In genomic region chr11:120169981-120170698, GRCh38 we compare ENCODE assay signal across 20 cellular contexts. TPM values are rescaled to one million over a fixed set of nuclear protein-coding genes. Genes with fewer than 3 reads are reported as not detected.
DNase-seq lines count a peak whose midpoint lies in the region; ATAC-seq, FAIRE-seq and TF ChIP-seq lines count a peak whose summit lies in the region.
"Had no signal": no experiment of that assay in that cellular context is flagged by ENCODE, and none has a peak within 500 bp of the region (broad histone marks: within the 10 kb centered on the region; RNA-seq: fewer than 3 reads in every experiment).

No MANE protein-coding gene starts in this region.

- POLR2A ChIA-PET in HepG2 (lab: Yijun Ruan, JAX) = interaction anchor here (1.1 to 1.2 kb wide), 2 partner anchors 15 to 38 kb away, joined by 4 to 5 read pairs; no protein-coding TSS in a partner anchor

- TF ChIP-seq CTCF in VCaP (conservative IDR thresholded peaks at IDR 0.05) (no peak), HepG2 (CRISPR knock-in tag; IDR thresholded peaks at IDR 0.05) (no peak), H9 (conservative IDR thresholded peaks at IDR 0.05) (no peak)

- no peaks in the 10 kb centered on the region for H3K36me3 ChIP-seq in HepG2 (replicated peaks in 1 of 2; ENCODE audit: control insufficient read depth in 1 of 2, insufficient read depth in 2 of 2, low read length in 2 of 2)
- H3K36me3 ChIP-seq: heart right ventricle, ovary, SJCRH30, vagina had no signal

- H3K4me1 Mint-ChIP-seq in activated naive CD8-positive, alpha-beta T cell (ENCODE audit: low read depth) = peaks cover 5% of the 10 kb centered on the region
- peaks cover 4% of the 10 kb centered on the region for H3K4me1 Mint-ChIP-seq in activated naive CD8-positive, alpha-beta T cell treated with anti-CD3 and anti-CD28 coated beads, Interleukin-2, amount 50 U/mL, for 24 hours
- peaks cover 4 to 14% of the 10 kb centered on the region in 2 experiments for H3K4me1 Mint-ChIP-seq in H9

- H2BK5ac ChIP-seq in H9 (ENCODE audit: insufficient read length, low read length) = no peak overlapping the region

- TF ChIP-seq EP300 in HepG2 (IDR thresholded peaks at IDR 0.05; ENCODE audit: low read depth in 2 of 2, low read length in 2 of 2) (no peak), HepG2 (CRISPR knock-in tag; IDR thresholded peaks at IDR 0.05; ENCODE audit: borderline replicate concordance) (no peak)

- peaks cover 45% of the 10 kb centered on the region for H3K27me3 Mint-ChIP-seq in activated naive CD8-positive, alpha-beta T cell
- peaks cover 79% of the 10 kb centered on the region for H3K27me3 Mint-ChIP-seq in activated naive CD8-positive, alpha-beta T cell treated with anti-CD3 and anti-CD28 coated beads, Interleukin-2, amount 50 U/mL, for 24 hours
- peaks cover 98% of the 10 kb centered on the region for H3K27me3 Mint-ChIP-seq in H9 (ENCODE audit: low read depth)

- WGBS in HepG2 (ENCODE audit: low lambda C conversion rate) = 81% methylated on average over 5 of the region's 27 CpGs
- WGBS in H9 (ENCODE audit: extremely low coverage, insufficient read length, low lambda C conversion rate) = no CpG with 5 or more reads among the region's 27 CpGs

- in situ Hi-C loops in HepG2 (cut with HindIII; ENCODE audit: extremely low pct_ligation_motif_present, low pct_unique_long_range_greater_than_20kb) = loop anchor here (5.0 kb wide), 2 partner anchors 57 to 132 kb away; no protein-coding TSS in a partner anchor

- no peaks in the 10 kb centered on the region for H3K79me2 ChIP-seq in HepG2 (ENCODE audit: insufficient read depth, low read length)
- H3K79me2 ChIP-seq in H9 (ENCODE audit: insufficient read depth, low read length) = no peaks in the 10 kb centered on the region

- DNase-seq in activated naive CD8-positive, alpha-beta T cell treated with anti-CD3 and anti-CD28 coated beads, Interleukin-2, amount 50 U/mL, for 24 hours = no peak
- no peak for DNase-seq in HepG2 (ENCODE audit: low spot score)
- no peak for DNase-seq in H9
- DNase-seq: activated CD4-positive, alpha-beta T cell treated with anti-CD3 and anti-CD28 coated beads, Interleukin-2, amount 50 U/mL, for 4 hours; activated effector memory CD4-positive, alpha-beta T cell treated with anti-CD3 and anti-CD28 coated beads, Interleukin-2, amount 50 U/mL, for 16 hours; Karpas-422; NCI-H1436; NCI-H345; SJCRH30; stimulated activated naive CD4-positive, alpha-beta T cell treated with Interleukin-2 at 50 U/mL for 16 hours; T1000 had no signal

- H3K4me2 ChIP-seq in HepG2 (ENCODE audit: low read depth, low read length) (no peak overlapping the region), H9 (ENCODE audit: insufficient read depth, insufficient read length, low read length) (no peak overlapping the region)

- H4K8ac ChIP-seq in H9 (replicated peaks; ENCODE audit: insufficient read length, low read depth, low read length) = no peak overlapping the region

- H3K14ac ChIP-seq in H9 (ENCODE audit: insufficient read depth, low read length) = no peak overlapping the region

- no peaks in the 10 kb centered on the region for H3K79me1 ChIP-seq in H9 (ENCODE audit: insufficient read depth, low read depth, low read length, poor library complexity, severe bottlenecking)

- no peak overlapping the region for H3T11ph ChIP-seq in H9 (ENCODE audit: low read length)

- H3K9ac ChIP-seq in HepG2 (ENCODE audit: insufficient read depth, low read depth, low read length) = no peak overlapping the region
- H3K9ac ChIP-seq in H9 (ENCODE audit: extremely low read depth, insufficient read length, low read length) = no peak overlapping the region

- H2BK12ac ChIP-seq in H9 (ENCODE audit: insufficient read length, low read depth, low read length) = no peak overlapping the region

- no peak overlapping the region for H3K18ac ChIP-seq in H9 (ENCODE audit: insufficient read length, low read depth, low read length)

- H3K4me3 ChIP-seq in HepG2 (replicated peaks in 1 of 3; ENCODE audit: insufficient read depth in 1 of 3, low read depth in 2 of 3, low read length in 3 of 3) = no peak overlapping the region

- no peak overlapping the region for H2AK5ac ChIP-seq in H9 (ENCODE audit: insufficient read length, low read length)

- no peak overlapping the region for H3K56ac ChIP-seq in H9 (ENCODE audit: insufficient read length, low read depth, low read length)

- peak overlapping the region; percentile 35 for H3K4me3 Mint-ChIP-seq in activated naive CD8-positive, alpha-beta T cell
- H3K4me3 Mint-ChIP-seq in activated naive CD8-positive, alpha-beta T cell treated with anti-CD3 and anti-CD28 coated beads, Interleukin-2, amount 50 U/mL, for 24 hours = no peak overlapping the region
- peak overlapping the region in 1 of 2 experiments; percentile 39; a peak in 3 of 5 replicates for H3K4me3 Mint-ChIP-seq in H9

- no peak overlapping the region for H4K5ac ChIP-seq in H9 (ENCODE audit: insufficient read length, low read depth, low read length)

- H3K4me1 ChIP-seq in HepG2 (ENCODE audit: insufficient read depth, low read length) (peaks cover 19% of the 10 kb centered on the region), H9 (ENCODE audit: insufficient read depth, low read length) (no peaks in the 10 kb centered on the region; the same call in 1 of the 2 replicates)
- H3K4me1 ChIP-seq: SJCRH30 had no signal

- intact Hi-C loops in HepG2 (cut with micrococcal nuclease; ENCODE audit: unreplicated experiment) = no loop called here

- H4K91ac ChIP-seq in H9 (ENCODE audit: insufficient read length, low read depth, low read length) = no peak overlapping the region

- H2BK120ac ChIP-seq in H9 (ENCODE audit: low read depth, low read length, poor library complexity, severe bottlenecking) = no peak overlapping the region

- H3K23ac ChIP-seq in H9 (ENCODE audit: insufficient read length, low read depth, low read length) = no peak overlapping the region

- no peak for ATAC-seq in activated naive CD8-positive, alpha-beta T cell treated with anti-CD3 and anti-CD28 coated beads, Interleukin-2, amount 50 U/mL, for 24 hours
- ATAC-seq in HepG2 (no peak), GM18861 (IDR thresholded peaks at IDR 0.05; ENCODE audit: unreplicated experiment) (no peak), HG03196 (IDR thresholded peaks at IDR 0.05; ENCODE audit: unreplicated experiment) (no peak)

- no peak for TF ChIP-seq RAD21 in HepG2 (CRISPR knock-in tag; IDR thresholded peaks at IDR 0.05)

- no peak overlapping the region for H3K4ac ChIP-seq in H9 (ENCODE audit: low read depth, low read length)

- H3K23me2 ChIP-seq in H9 (ENCODE audit: insufficient read length, low read depth, low read length, poor library complexity, severe bottlenecking) = peaks cover 10% of the 10 kb centered on the region

- no TSS peak for BruUV-seq in HepG2 (replicated peaks; lab: Mats Ljungman, UMichigan)

- CTCF ChIA-PET in HepG2 (lab: Yijun Ruan, JAX; ENCODE audit: low intra/inter-chr PET ratio, low total read pairs) = interaction anchor here (1.2 to 2.1 kb wide), 2 partner anchors 13 to 133 kb away, joined by 3 to 8 read pairs; no protein-coding TSS in a partner anchor

- peaks cover 6 to 34% of the 10 kb centered on the region in 2 experiments; a peak in 4 of 5 replicates for H3K27me3 ChIP-seq in HepG2 (ENCODE audit: control insufficient read depth in 1 of 2, insufficient read depth in 2 of 2, low read length in 2 of 2)
- H3K27me3 ChIP-seq in H9 (ENCODE audit: insufficient read depth, low read length) = peaks cover 25% of the 10 kb centered on the region; the same call in 1 of the 2 replicates
- H3K27me3 ChIP-seq: ovary, SJCRH30, vagina had no signal

- TF ChIP-seq POLR2A in HepG2 (IDR thresholded peaks at IDR 0.05; ENCODE audit: insufficient read depth in 1 of 2, low read depth in 2 of 2, low read length in 2 of 2) = no peak

- H3K9me3 ChIP-seq in HepG2 (ENCODE audit: low read length) = no peaks in the 10 kb centered on the region
- H3K9me3 ChIP-seq in H9 (ENCODE audit: control insufficient read depth, low read depth, low read length) = no peaks in the 10 kb centered on the region
- H3K9me3 ChIP-seq: ovary, SJCRH30, vagina had no signal

- H3K27ac Mint-ChIP-seq in activated naive CD8-positive, alpha-beta T cell = no peak overlapping the region
- no peak overlapping the region for H3K27ac Mint-ChIP-seq in activated naive CD8-positive, alpha-beta T cell treated with anti-CD3 and anti-CD28 coated beads, Interleukin-2, amount 50 U/mL, for 24 hours
- no peak overlapping the region for H3K27ac Mint-ChIP-seq in H9

- H2AFZ ChIP-seq in HepG2 (ENCODE audit: low read length) = no peak overlapping the region
- H2AFZ ChIP-seq in H9 (ENCODE audit: low read length) = no peak overlapping the region

- H2BK15ac ChIP-seq in H9 (ENCODE audit: low read depth, low read length) = no peak overlapping the region

- peak overlapping the region; percentile 53; the same call in 1 of the 2 replicates for H3K27ac ChIP-seq in VCaP
- H3K27ac ChIP-seq in HepG2 (ENCODE audit: extremely low read length, insufficient read depth, low read length) = no peak overlapping the region
- peak overlapping the region; percentile 10 for H3K27ac ChIP-seq in temporal lobe (ENCODE audit: low read depth, low read length)
- H3K27ac ChIP-seq in H9 (ENCODE audit: insufficient read length, low read depth, low read length) = no peak overlapping the region
- H3K27ac ChIP-seq: ovary, SJCRH30 had no signal

- no peak for FAIRE-seq in HepG2 (lab: Jason Lieb, UNC)
- FAIRE-seq: islet of Langerhans had no signal

- H4K20me1 ChIP-seq in HepG2 (ENCODE audit: insufficient read depth, low read length) (no peaks in the 10 kb centered on the region), H9 (ENCODE audit: control insufficient read depth, insufficient read depth, insufficient read length) (no peaks in the 10 kb centered on the region)

- H2BK20ac ChIP-seq in H9 (ENCODE audit: low read depth, low read length, poor library complexity, severe bottlenecking) = no peak overlapping the region

- peaks cover 3% of the 10 kb centered on the region for H3K36me3 Mint-ChIP-seq in activated naive CD8-positive, alpha-beta T cell
- no peaks in the 10 kb centered on the region for H3K36me3 Mint-ChIP-seq in activated naive CD8-positive, alpha-beta T cell treated with anti-CD3 and anti-CD28 coated beads, Interleukin-2, amount 50 U/mL, for 24 hours (ENCODE audit: low read depth)
- no peaks in the 10 kb centered on the region for H3K36me3 Mint-ChIP-seq in H9 (ENCODE audit: insufficient read depth in 1 of 3, low read depth in 3 of 3)

- peaks cover 8% of the 10 kb centered on the region for H3K9me3 Mint-ChIP-seq in activated naive CD8-positive, alpha-beta T cell (ENCODE audit: low read depth)
- peaks cover 7% of the 10 kb centered on the region for H3K9me3 Mint-ChIP-seq in activated naive CD8-positive, alpha-beta T cell treated with anti-CD3 and anti-CD28 coated beads, Interleukin-2, amount 50 U/mL, for 24 hours
- peaks cover 2 to 7% of the 10 kb centered on the region in 2 experiments; a peak in 2 of 5 replicates for H3K9me3 Mint-ChIP-seq in H9

RNA-seq across cellular contexts. Expression of gene TRIM29, which starts 32.2 kb away (rescaled TPM):
- total RNA-seq in HepG2 (2016; rRNA removed; fragmentation: Illumina TruSeq; extraction: Trizol) = 0.84 and 0.86 TPM in 2 replicates
- total RNA-seq in HepG2 (2016; cell fraction: cytosol; rRNA removed; fragmentation: Illumina TruSeq; extraction: Trizol; ENCODE audit: low read depth) = not detected in 2 replicates
- total RNA-seq in HepG2 (2016; cell fraction: insoluble cytoplasmic fraction; rRNA removed; fragmentation: Illumina TruSeq; extraction: Trizol) = 0.58 and 0.74 TPM in 2 replicates
- total RNA-seq in HepG2 (2016; cell fraction: membrane; rRNA removed; fragmentation: Illumina TruSeq; extraction: Trizol) = 0.62 and 0.72 TPM in 2 replicates
- 1.7 and 2.0 TPM in 2 replicates for total RNA-seq in HepG2 (2016; cell fraction: nucleus; rRNA removed; fragmentation: Illumina TruSeq; extraction: Trizol)
- polyA plus RNA-seq in HepG2 (2011; rRNA removed) = 0.86 and 1.2 TPM in 2 replicates
- 0.78 and 0.83 TPM in 2 replicates for polyA plus RNA-seq in HepG2 (2011; cell fraction: cytosol; rRNA removed)
- 2.2 and 4.0 TPM in 2 replicates for polyA plus RNA-seq in HepG2 (2011; cell fraction: nucleus; rRNA removed)
- 0.47 and 0.95 TPM in 2 replicates for polyA plus RNA-seq in HepG2 (2012)
- polyA plus RNA-seq in HepG2 (2016; cell fraction: cytosol; fragmentation: Illumina TruSeq; extraction: Trizol; ENCODE audit: low read depth) = 0.41 and 0.44 TPM in 2 replicates
- polyA plus RNA-seq in HepG2 (2016; cell fraction: insoluble cytoplasmic fraction; fragmentation: Illumina TruSeq; extraction: Trizol; ENCODE audit: low read depth) = 0.74 and 0.80 TPM in 2 replicates
- polyA plus RNA-seq in HepG2 (2016; cell fraction: membrane; fragmentation: Illumina TruSeq; extraction: Trizol; ENCODE audit: low read depth) = 0.31 and 0.92 TPM in 2 replicates
- polyA plus RNA-seq in HepG2 (2016; cell fraction: nucleus; fragmentation: Illumina TruSeq; extraction: Trizol; ENCODE audit: insufficient read depth, low read depth) = 0.56 and 0.81 TPM in 2 replicates
- polyA minus RNA-seq in HepG2 (2011; rRNA and poly(A)+ RNA removed; ENCODE audit: low replicate concordance) = 14.4 and 285 TPM in 2 replicates
- polyA minus RNA-seq in HepG2 (2011; cell fraction: cytosol; rRNA and poly(A)+ RNA removed) = 1.2 and 2.0 TPM in 2 replicates
- polyA minus RNA-seq in HepG2 (2011; cell fraction: nucleus; rRNA and poly(A)+ RNA removed) = 6.6 and 14.2 TPM in 2 replicates
- 0.25 TPM for total RNA-seq in temporal lobe
- total RNA-seq in H9 (2021) = not detected in 2 replicates
- total RNA-seq: SJCRH30 had no signal

RNA-seq across cellular contexts. Expression of gene OAF, which starts 40.7 kb away (rescaled TPM):
- total RNA-seq in HepG2 (2016; rRNA removed; fragmentation: Illumina TruSeq; extraction: Trizol) (37.5 and 63.7 TPM in 2 replicates), temporal lobe (1.2 TPM), H9 (2021) (1.1 and 1.6 TPM in 2 replicates)
- 67.5 and 74.8 TPM in 2 replicates for total RNA-seq in HepG2 (2016; cell fraction: cytosol; rRNA removed; fragmentation: Illumina TruSeq; extraction: Trizol; ENCODE audit: low read depth)
- total RNA-seq in HepG2 (2016; cell fraction: insoluble cytoplasmic fraction; rRNA removed; fragmentation: Illumina TruSeq; extraction: Trizol) = 30.7 and 64.6 TPM in 2 replicates
- total RNA-seq in HepG2 (2016; cell fraction: membrane; rRNA removed; fragmentation: Illumina TruSeq; extraction: Trizol) = 118 and 139 TPM in 2 replicates
- 44.9 and 59.4 TPM in 2 replicates for total RNA-seq in HepG2 (2016; cell fraction: nucleus; rRNA removed; fragmentation: Illumina TruSeq; extraction: Trizol)
- polyA plus RNA-seq in HepG2 (2011; rRNA removed) = 92.9 and 94.6 TPM in 2 replicates
- polyA plus RNA-seq in HepG2 (2011; cell fraction: cytosol; rRNA removed) = 77.3 and 145 TPM in 2 replicates
- polyA plus RNA-seq in HepG2 (2011; cell fraction: nucleus; rRNA removed) = 93.1 and 106 TPM in 2 replicates
- 22.4 and 31.8 TPM in 2 replicates for polyA plus RNA-seq in HepG2 (2012)
- polyA plus RNA-seq in HepG2 (2016; cell fraction: cytosol; fragmentation: Illumina TruSeq; extraction: Trizol; ENCODE audit: low read depth) = 159 and 175 TPM in 2 replicates
- 64.4 and 78.3 TPM in 2 replicates for polyA plus RNA-seq in HepG2 (2016; cell fraction: insoluble cytoplasmic fraction; fragmentation: Illumina TruSeq; extraction: Trizol; ENCODE audit: low read depth)
- 207 and 216 TPM in 2 replicates for polyA plus RNA-seq in HepG2 (2016; cell fraction: membrane; fragmentation: Illumina TruSeq; extraction: Trizol; ENCODE audit: low read depth)
- 162 and 173 TPM in 2 replicates for polyA plus RNA-seq in HepG2 (2016; cell fraction: nucleus; fragmentation: Illumina TruSeq; extraction: Trizol; ENCODE audit: insufficient read depth, low read depth)
- 19.0 and 113 TPM in 2 replicates for polyA minus RNA-seq in HepG2 (2011; rRNA and poly(A)+ RNA removed; ENCODE audit: low replicate concordance)
- 47.6 and 70.8 TPM in 2 replicates for polyA minus RNA-seq in HepG2 (2011; cell fraction: cytosol; rRNA and poly(A)+ RNA removed)
- 28.5 and 32.1 TPM in 2 replicates for polyA minus RNA-seq in HepG2 (2011; cell fraction: nucleus; rRNA and poly(A)+ RNA removed)

Comparison
In these comparisons a context has a peak if more than half of its experiments do, and no peak if none do; other contexts are left out.
1. H3K27ac ChIP-seq: peak in VCaP (single experiment) and temporal lobe (single experiment); none in HepG2 (single experiment) and H9 (single experiment).
2. RNA of gene OAF, which starts 40.7 kb away (total RNA-seq): 30.7 to 139 TPM in HepG2; 1.2 TPM in temporal lobe (single experiment) and 1.1 to 1.6 TPM in H9; every median in the first group is over 10 times any median in the second.